ENCODE assay signal across 1 cellular context in the genomic region with DNA sequence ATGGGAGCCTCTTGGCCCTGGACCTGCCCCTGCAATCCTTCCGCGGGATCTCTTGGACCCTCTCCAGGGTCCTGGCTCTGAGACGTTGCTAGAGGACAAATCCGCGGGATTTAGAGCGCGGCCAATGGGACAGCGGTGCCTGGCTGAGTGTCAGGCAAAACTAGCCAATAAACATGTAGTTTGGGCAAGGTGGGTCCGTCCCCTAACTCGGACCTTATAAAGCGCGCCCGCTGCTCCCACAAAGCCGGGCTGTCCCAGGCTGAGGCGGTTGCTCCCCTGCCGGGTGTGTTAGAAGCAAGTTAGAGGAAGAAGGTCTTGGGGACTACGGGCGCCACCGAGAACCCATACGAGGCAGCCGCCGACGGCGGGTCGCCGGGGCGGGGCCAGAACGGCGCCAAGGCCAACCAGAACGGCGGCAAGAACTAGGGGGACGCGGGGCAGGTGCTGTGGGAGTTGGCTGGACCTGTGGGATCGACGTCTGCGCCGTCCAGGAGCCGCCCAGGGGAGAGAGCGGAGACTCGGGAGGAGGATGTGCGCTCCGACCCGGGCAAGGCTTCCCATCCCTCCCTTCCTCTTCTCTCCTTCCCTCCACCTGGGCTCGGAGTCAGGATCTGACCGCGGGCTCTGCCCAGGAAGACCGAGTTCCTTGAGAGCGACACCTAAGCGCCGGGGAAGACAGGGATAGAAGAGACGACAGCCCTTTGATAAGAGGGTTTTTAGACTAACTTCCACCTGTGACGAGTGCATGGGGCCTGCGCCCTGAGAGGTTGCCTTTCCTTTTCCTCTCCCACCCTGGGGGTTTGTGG.
TF ChIP-seq lines count a peak whose summit lies in the region.

No MANE protein-coding gene starts in this region.

TF ChIP-seq in HepG2, 621 proteins besides CTCF, POLR2A, EP300 and RAD21 (continued from another document and continues in another):
- TF ChIP-seq, protein P1, sequence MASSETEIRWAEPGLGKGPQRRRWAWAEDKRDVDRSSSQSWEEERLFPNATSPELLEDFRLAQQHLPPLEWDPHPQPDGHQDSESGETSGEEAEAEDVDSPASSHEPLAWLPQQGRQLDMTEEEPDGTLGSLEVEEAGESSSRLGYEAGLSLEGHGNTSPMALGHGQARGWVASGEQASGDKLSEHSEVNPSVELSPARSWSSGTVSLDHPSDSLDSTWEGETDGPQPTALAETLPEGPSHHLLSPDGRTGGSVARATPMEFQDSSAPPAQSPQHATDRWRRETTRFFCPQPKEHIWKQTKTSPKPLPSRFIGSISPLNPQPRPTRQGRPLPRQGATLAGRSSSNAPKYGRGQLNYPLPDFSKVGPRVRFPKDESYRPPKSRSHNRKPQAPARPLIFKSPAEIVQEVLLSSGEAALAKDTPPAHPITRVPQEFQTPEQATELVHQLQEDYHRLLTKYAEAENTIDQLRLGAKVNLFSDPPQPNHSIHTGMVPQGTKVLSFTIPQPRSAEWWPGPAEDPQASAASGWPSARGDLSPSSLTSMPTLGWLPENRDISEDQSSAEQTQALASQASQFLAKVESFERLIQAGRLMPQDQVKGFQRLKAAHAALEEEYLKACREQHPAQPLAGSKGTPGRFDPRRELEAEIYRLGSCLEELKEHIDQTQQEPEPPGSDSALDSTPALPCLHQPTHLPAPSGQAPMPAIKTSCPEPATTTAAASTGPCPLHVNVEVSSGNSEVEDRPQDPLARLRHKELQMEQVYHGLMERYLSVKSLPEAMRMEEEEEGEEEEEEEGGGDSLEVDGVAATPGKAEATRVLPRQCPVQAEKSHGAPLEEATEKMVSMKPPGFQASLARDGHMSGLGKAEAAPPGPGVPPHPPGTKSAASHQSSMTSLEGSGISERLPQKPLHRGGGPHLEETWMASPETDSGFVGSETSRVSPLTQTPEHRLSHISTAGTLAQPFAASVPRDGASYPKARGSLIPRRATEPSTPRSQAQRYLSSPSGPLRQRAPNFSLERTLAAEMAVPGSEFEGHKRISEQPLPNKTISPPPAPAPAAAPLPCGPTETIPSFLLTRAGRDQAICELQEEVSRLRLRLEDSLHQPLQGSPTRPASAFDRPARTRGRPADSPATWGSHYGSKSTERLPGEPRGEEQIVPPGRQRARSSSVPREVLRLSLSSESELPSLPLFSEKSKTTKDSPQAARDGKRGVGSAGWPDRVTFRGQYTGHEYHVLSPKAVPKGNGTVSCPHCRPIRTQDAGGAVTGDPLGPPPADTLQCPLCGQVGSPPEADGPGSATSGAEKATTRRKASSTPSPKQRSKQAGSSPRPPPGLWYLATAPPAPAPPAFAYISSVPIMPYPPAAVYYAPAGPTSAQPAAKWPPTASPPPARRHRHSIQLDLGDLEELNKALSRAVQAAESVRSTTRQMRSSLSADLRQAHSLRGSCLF (CRISPR knock-in tag; IDR thresholded peaks at IDR 0.05; ENCODE audit: borderline replicate concordance), result peak; percentile 53; the same call in 1 of the 2 replicates
- peak; percentile 59; the same call in 1 of the 2 replicates for TF ChIP-seq ZNF558 (CRISPR knock-in tag; IDR thresholded peaks at IDR 0.05; ENCODE audit: borderline replicate concordance)
- TF ChIP-seq TAF1 (CRISPR knock-in tag; IDR thresholded peaks at IDR 0.05), result peak; percentile 82
- TF ChIP-seq, protein P2, sequence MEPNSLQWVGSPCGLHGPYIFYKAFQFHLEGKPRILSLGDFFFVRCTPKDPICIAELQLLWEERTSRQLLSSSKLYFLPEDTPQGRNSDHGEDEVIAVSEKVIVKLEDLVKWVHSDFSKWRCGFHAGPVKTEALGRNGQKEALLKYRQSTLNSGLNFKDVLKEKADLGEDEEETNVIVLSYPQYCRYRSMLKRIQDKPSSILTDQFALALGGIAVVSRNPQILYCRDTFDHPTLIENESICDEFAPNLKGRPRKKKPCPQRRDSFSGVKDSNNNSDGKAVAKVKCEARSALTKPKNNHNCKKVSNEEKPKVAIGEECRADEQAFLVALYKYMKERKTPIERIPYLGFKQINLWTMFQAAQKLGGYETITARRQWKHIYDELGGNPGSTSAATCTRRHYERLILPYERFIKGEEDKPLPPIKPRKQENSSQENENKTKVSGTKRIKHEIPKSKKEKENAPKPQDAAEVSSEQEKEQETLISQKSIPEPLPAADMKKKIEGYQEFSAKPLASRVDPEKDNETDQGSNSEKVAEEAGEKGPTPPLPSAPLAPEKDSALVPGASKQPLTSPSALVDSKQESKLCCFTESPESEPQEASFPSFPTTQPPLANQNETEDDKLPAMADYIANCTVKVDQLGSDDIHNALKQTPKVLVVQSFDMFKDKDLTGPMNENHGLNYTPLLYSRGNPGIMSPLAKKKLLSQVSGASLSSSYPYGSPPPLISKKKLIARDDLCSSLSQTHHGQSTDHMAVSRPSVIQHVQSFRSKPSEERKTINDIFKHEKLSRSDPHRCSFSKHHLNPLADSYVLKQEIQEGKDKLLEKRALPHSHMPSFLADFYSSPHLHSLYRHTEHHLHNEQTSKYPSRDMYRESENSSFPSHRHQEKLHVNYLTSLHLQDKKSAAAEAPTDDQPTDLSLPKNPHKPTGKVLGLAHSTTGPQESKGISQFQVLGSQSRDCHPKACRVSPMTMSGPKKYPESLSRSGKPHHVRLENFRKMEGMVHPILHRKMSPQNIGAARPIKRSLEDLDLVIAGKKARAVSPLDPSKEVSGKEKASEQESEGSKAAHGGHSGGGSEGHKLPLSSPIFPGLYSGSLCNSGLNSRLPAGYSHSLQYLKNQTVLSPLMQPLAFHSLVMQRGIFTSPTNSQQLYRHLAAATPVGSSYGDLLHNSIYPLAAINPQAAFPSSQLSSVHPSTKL (CRISPR knock-in tag; IDR thresholded peaks at IDR 0.05), result peak; percentile 20; the same call in 1 of the 2 replicates
- TF ChIP-seq, protein P3, sequence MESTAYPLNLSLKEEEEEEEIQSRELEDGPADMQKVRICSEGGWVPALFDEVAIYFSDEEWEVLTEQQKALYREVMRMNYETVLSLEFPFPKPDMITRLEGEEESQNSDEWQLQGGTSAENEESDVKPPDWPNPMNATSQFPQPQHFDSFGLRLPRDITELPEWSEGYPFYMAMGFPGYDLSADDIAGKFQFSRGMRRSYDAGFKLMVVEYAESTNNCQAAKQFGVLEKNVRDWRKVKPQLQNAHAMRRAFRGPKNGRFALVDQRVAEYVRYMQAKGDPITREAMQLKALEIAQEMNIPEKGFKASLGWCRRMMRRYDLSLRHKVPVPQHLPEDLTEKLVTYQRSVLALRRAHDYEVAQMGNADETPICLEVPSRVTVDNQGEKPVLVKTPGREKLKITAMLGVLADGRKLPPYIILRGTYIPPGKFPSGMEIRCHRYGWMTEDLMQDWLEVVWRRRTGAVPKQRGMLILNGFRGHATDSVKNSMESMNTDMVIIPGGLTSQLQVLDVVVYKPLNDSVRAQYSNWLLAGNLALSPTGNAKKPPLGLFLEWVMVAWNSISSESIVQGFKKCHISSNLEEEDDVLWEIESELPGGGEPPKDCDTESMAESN (CRISPR knock-in tag; conservative IDR thresholded peaks at IDR 0.05), result peak; percentile 50; the same call in 1 of the 2 replicates
- TF ChIP-seq, protein P4, sequence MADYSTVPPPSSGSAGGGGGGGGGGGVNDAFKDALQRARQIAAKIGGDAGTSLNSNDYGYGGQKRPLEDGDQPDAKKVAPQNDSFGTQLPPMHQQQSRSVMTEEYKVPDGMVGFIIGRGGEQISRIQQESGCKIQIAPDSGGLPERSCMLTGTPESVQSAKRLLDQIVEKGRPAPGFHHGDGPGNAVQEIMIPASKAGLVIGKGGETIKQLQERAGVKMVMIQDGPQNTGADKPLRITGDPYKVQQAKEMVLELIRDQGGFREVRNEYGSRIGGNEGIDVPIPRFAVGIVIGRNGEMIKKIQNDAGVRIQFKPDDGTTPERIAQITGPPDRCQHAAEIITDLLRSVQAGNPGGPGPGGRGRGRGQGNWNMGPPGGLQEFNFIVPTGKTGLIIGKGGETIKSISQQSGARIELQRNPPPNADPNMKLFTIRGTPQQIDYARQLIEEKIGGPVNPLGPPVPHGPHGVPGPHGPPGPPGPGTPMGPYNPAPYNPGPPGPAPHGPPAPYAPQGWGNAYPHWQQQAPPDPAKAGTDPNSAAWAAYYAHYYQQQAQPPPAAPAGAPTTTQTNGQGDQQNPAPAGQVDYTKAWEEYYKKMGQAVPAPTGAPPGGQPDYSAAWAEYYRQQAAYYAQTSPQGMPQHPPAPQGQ (CRISPR knock-in tag; IDR thresholded peaks at IDR 0.05; ENCODE audit: borderline replicate concordance), result no peak
- TF ChIP-seq GATAD2A (CRISPR knock-in tag; IDR thresholded peaks at IDR 0.05), result peak; percentile 56; the same call in 1 of the 2 replicates
- peak; percentile 92; the same call in 1 of the 2 replicates for TF ChIP-seq ZNF772 (CRISPR knock-in tag; IDR thresholded peaks at IDR 0.05)
- TF ChIP-seq ZNF788 (CRISPR knock-in tag; IDR thresholded peaks at IDR 0.05; ENCODE audit: borderline replicate concordance), result peak; percentile 51; the same call in 1 of the 2 replicates
- 0 out of 2 replicates have a peak, but pooled peaks have one; percentile 6 for TF ChIP-seq SOX5 (CRISPR knock-in tag; IDR thresholded peaks at IDR 0.05; ENCODE audit: borderline replicate concordance)
- TF ChIP-seq ZFAT (CRISPR knock-in tag; conservative IDR thresholded peaks at IDR 0.05), result no peak
- 0 out of 2 replicates have a peak, but pooled peaks have one; percentile 77 for TF ChIP-seq MEIS1 (CRISPR knock-in tag; IDR thresholded peaks at IDR 0.05; ENCODE audit: borderline replicate concordance)
- peak; percentile 21; the same call in 1 of the 2 replicates for TF ChIP-seq ZNF749 (CRISPR knock-in tag; IDR thresholded peaks at IDR 0.05; ENCODE audit: borderline replicate concordance)
- no peak for TF ChIP-seq NONO (IDR thresholded peaks at IDR 0.05)
- peak; percentile 75 for TF ChIP-seq NONO (CRISPR knock-in tag; conservative IDR thresholded peaks at IDR 0.05)
- 0 out of 2 replicates have a peak, but pooled peaks have one; percentile 54 for TF ChIP-seq HES4 (CRISPR knock-in tag; IDR thresholded peaks at IDR 0.05; ENCODE audit: borderline replicate concordance)
- TF ChIP-seq JARID2 (CRISPR knock-in tag; IDR thresholded peaks at IDR 0.05; ENCODE audit: insufficient replicate concordance), result peak; percentile 43
- TF ChIP-seq, protein P5, sequence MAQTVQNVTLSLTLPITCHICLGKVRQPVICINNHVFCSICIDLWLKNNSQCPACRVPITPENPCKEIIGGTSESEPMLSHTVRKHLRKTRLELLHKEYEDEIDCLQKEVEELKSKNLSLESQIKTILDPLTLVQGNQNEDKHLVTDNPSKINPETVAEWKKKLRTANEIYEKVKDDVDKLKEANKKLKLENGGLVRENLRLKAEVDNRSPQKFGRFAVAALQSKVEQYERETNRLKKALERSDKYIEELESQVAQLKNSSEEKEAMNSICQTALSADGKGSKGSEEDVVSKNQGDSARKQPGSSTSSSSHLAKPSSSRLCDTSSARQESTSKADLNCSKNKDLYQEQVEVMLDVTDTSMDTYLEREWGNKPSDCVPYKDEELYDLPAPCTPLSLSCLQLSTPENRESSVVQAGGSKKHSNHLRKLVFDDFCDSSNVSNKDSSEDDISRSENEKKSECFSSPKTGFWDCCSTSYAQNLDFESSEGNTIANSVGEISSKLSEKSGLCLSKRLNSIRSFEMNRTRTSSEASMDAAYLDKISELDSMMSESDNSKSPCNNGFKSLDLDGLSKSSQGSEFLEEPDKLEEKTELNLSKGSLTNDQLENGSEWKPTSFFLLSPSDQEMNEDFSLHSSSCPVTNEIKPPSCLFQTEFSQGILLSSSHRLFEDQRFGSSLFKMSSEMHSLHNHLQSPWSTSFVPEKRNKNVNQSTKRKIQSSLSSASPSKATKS (CRISPR knock-in tag; IDR thresholded peaks at IDR 0.05), result peak; percentile 79; the same call in 1 of the 2 replicates
- TF ChIP-seq MTF2 (CRISPR knock-in tag; IDR thresholded peaks at IDR 0.05; ENCODE audit: borderline replicate concordance), result 0 out of 2 replicates have a peak, but pooled peaks have one; percentile 50
- TF ChIP-seq ATRX (CRISPR knock-in tag; IDR thresholded peaks at IDR 0.05; ENCODE audit: borderline replicate concordance), result no peak
- peak; percentile 27; the same call in 1 of the 2 replicates for TF ChIP-seq FOXK1 (CRISPR knock-in tag; IDR thresholded peaks at IDR 0.05; ENCODE audit: borderline replicate concordance, low read depth)
- no peak for TF ChIP-seq ZNF282 (IDR thresholded peaks at IDR 0.05; ENCODE audit: partially characterized antibody)
- TF ChIP-seq ZBTB42 (CRISPR knock-in tag; IDR thresholded peaks at IDR 0.05), result no peak; the same call in 1 of the 2 replicates
- TF ChIP-seq, protein P6, sequence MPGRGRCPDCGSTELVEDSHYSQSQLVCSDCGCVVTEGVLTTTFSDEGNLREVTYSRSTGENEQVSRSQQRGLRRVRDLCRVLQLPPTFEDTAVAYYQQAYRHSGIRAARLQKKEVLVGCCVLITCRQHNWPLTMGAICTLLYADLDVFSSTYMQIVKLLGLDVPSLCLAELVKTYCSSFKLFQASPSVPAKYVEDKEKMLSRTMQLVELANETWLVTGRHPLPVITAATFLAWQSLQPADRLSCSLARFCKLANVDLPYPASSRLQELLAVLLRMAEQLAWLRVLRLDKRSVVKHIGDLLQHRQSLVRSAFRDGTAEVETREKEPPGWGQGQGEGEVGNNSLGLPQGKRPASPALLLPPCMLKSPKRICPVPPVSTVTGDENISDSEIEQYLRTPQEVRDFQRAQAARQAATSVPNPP (CRISPR knock-in tag; IDR thresholded peaks at IDR 0.05), result 0 out of 2 replicates have a peak, but pooled peaks have one; percentile 70
- no peak for TF ChIP-seq CC2D1A (CRISPR knock-in tag; IDR thresholded peaks at IDR 0.05)
- TF ChIP-seq CREM (IDR thresholded peaks at IDR 0.05), result peak; percentile 59; the same call in 1 of the 2 replicates
- TF ChIP-seq CREM (CRISPR knock-in tag; IDR thresholded peaks at IDR 0.05), result no peak
- TF ChIP-seq, protein P7, sequence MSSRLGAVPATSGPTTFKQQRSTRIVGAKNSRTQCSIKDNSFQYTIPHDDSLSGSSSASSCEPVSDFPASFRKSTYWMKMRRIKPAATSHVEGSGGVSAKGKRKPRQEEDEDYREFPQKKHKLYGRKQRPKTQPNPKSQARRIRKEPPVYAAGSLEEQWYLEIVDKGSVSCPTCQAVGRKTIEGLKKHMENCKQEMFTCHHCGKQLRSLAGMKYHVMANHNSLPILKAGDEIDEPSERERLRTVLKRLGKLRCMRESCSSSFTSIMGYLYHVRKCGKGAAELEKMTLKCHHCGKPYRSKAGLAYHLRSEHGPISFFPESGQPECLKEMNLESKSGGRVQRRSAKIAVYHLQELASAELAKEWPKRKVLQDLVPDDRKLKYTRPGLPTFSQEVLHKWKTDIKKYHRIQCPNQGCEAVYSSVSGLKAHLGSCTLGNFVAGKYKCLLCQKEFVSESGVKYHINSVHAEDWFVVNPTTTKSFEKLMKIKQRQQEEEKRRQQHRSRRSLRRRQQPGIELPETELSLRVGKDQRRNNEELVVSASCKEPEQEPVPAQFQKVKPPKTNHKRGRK (CRISPR knock-in tag; IDR thresholded peaks at IDR 0.05), result 0 out of 2 replicates have a peak, but pooled peaks have one; percentile 81
- TF ChIP-seq SP1 (IDR thresholded peaks at IDR 0.05), result no peak
- TF ChIP-seq SP1 (CRISPR knock-in tag; IDR thresholded peaks at IDR 0.05), result peak; percentile 48
- 0 out of 2 replicates have a peak, but pooled peaks have one; percentile 50 for TF ChIP-seq ZNF75D (CRISPR knock-in tag; IDR thresholded peaks at IDR 0.05; ENCODE audit: borderline replicate concordance)
- TF ChIP-seq, protein P8, sequence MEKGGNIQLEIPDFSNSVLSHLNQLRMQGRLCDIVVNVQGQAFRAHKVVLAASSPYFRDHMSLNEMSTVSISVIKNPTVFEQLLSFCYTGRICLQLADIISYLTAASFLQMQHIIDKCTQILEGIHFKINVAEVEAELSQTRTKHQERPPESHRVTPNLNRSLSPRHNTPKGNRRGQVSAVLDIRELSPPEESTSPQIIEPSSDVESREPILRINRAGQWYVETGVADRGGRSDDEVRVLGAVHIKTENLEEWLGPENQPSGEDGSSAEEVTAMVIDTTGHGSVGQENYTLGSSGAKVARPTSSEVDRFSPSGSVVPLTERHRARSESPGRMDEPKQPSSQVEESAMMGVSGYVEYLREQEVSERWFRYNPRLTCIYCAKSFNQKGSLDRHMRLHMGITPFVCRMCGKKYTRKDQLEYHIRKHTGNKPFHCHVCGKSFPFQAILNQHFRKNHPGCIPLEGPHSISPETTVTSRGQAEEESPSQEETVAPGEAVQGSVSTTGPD (CRISPR knock-in tag; IDR thresholded peaks at IDR 0.05), result peak; percentile 38; the same call in 1 of the 2 replicates
